Comparison of ENCODE assay signal across 8 cellular contexts in the genomic region with DNA sequence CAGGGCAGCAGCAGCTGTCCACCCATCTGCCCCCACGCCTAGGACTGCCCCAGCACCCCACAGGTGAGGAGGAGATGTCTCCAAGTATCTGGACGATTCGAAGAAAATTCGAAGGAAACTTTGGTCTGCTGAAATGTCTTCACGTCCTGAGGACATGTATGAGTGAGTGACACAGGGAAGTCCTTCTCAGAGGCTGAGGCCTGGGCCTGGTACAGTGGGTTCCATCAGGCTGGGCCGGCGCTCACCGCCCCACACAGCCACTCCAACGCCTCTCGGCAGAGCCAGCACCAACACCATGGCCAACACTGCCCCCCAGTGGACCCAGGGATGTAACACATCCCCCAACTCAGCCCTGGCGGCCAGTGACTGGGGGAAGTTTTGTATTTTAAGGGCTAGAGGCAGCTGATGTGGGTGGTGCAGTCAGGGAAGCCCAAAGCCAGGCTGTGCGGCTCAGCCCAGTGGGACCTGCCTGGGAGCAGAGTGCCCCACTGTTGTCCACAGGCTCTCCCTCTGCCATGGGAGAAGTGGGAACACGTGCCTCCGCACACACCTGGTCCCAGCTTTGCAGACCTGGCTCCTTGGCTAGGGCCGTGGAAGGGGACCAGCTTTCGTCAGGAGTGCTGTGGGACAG. TPM values are rescaled to one million over a fixed set of nuclear protein-coding genes. Genes with fewer than 3 reads are reported as not detected.
DNase-seq lines count a peak whose midpoint lies in the region; ATAC-seq, FAIRE-seq and TF ChIP-seq lines count a peak whose summit lies in the region.

No MANE protein-coding gene starts in this region.

- peak; percentile 24 for TF ChIP-seq POLR2A in ovary (IDR thresholded peaks at IDR 0.05)

- WGBS in ovary, 3 donors, result 45 to 49% (median 47%) methylated on average over 16 of the region's 16 CpGs

- H3K27me3 ChIP-seq in ovary (no peaks in the 10 kb centered on the region), tibial artery (no peaks in the 10 kb centered on the region)

- FAIRE-seq in frontal cortex (lab: Jason Lieb, UNC), result no peak

- H3K27ac ChIP-seq in RWPE1 (peak overlapping the region; percentile 49), ovary (no peak overlapping the region), tibial artery (no peak overlapping the region)

- H3K36me3 ChIP-seq in ovary (no peaks in the 10 kb centered on the region), tibial artery (peaks cover 5 to 38% (median 23%) of the 10 kb centered on the region in 3 donors)

- TF ChIP-seq RAD21 in Ishikawa (IDR thresholded peaks at IDR 0.05; ENCODE audit: low read depth), result peak; percentile 89

- H3K27me3 Mint-ChIP-seq in activated T-helper 2 cell treated with anti-CD3 and anti-CD28 coated beads, Interferon-gamma antibody, Interleukin-2, Interleukin-4, amounts not matched to agents 10 μg/mL and 5 μg/mL and 100 μg/mL, durations not matched to agents 14 hours and 24 hours and 36 hours (ENCODE audit: low read depth), result no peaks in the 10 kb centered on the region

- TF ChIP-seq EP300 in Ishikawa (IDR thresholded peaks at IDR 0.05; ENCODE audit: borderline replicate concordance) (no peak), ovary (IDR thresholded peaks at IDR 0.05) (no peak)

- no peak overlapping the region for H3K4me3 ChIP-seq in ovary
- no peak overlapping the region for H3K4me3 ChIP-seq in tibial artery

- intact Hi-C loops in activated T-helper 2 cell treated with anti-CD3 and anti-CD28 coated beads, Interferon-gamma antibody, Interleukin-2, Interleukin-4, amounts not matched to agents 10 μg/mL and 5 μg/mL and 100 μg/mL, durations not matched to agents 14 hours and 24 hours and 36 hours (cut with micrococcal nuclease), result loop anchor here (1.0 to 5.0 kb wide), 2 partner anchors 52 to 124 kb away; no protein-coding TSS in a partner anchor
- intact Hi-C loops in ovary (cut with DNase I), result loop anchor here (2.0 to 10.0 kb wide), 4 partner anchors 122 to 199 kb away; partner anchors contain the start of genes RAC3 (in 3 of the 4) and NOTUM (in 2 of the 4)
- intact Hi-C loops in tibial artery (cut with DNase I; ENCODE audit: low total_unique reads), result loop anchor here (2.0 to 10.0 kb wide), 2 partner anchors 123 to 189 kb away; partner anchors contain the start of genes NOTUM and RAC3

- ATAC-seq in HG02610 (IDR thresholded peaks at IDR 0.05; ENCODE audit: unreplicated experiment), result no peak

- H3K9me3 ChIP-seq in ovary, result no peaks in the 10 kb centered on the region
- no peaks in the 10 kb centered on the region for H3K9me3 ChIP-seq in tibial artery

- H3K4me1 Mint-ChIP-seq in activated T-helper 2 cell treated with anti-CD3 and anti-CD28 coated beads, Interferon-gamma antibody, Interleukin-2, Interleukin-4, amounts not matched to agents 10 μg/mL and 5 μg/mL and 100 μg/mL, durations not matched to agents 14 hours and 24 hours and 36 hours (ENCODE audit: low read depth), result peaks cover 5% of the 10 kb centered on the region

- H3K9me3 Mint-ChIP-seq in activated T-helper 2 cell treated with anti-CD3 and anti-CD28 coated beads, Interferon-gamma antibody, Interleukin-2, Interleukin-4, amounts not matched to agents 10 μg/mL and 5 μg/mL and 100 μg/mL, durations not matched to agents 14 hours and 24 hours and 36 hours, result no peaks in the 10 kb centered on the region

- no peak overlapping the region for H3K27ac Mint-ChIP-seq in activated T-helper 2 cell treated with anti-CD3 and anti-CD28 coated beads, Interferon-gamma antibody, Interleukin-2, Interleukin-4, amounts not matched to agents 10 μg/mL and 5 μg/mL and 100 μg/mL, durations not matched to agents 14 hours and 24 hours and 36 hours

- POLR2A ChIA-PET in RWPE1 (lab: Yijun Ruan, JAX; ENCODE audit: low non-redundant PET), result no interaction called here

- DNase-seq in GDM1 (lab: John Stamatoyannopoulos, UW), result peak; percentile 70
- peak; percentile 83 for DNase-seq in RWPE1 (ENCODE audit: low spot score)
- DNase-seq in activated T-helper 2 cell treated with anti-CD3 and anti-CD28 coated beads, Interferon-gamma antibody, Interleukin-2, Interleukin-4, amounts not matched to agents 10 μg/mL and 5 μg/mL and 100 μg/mL, durations not matched to agents 14 hours and 24 hours and 36 hours (ENCODE audit: low spot score), result peak; percentile 76
- DNase-seq in frontal cortex (ENCODE audit: low spot score in 2 of 2), result peak; percentile 82 to 87
- DNase-seq in ovary, result peak; percentile 70 to 87 (median 81)
- peak; percentile 70 to 78 for DNase-seq in tibial artery

- CTCF ChIA-PET in RWPE1 (lab: Yijun Ruan, JAX), result interaction anchor here (0.5 to 2.2 kb wide), 10 partner anchors 33 to 486 kb away, joined by 3 to 16 read pairs (median 4); no protein-coding TSS in a partner anchor

- TF ChIP-seq CTCF in RWPE1 (conservative IDR thresholded peaks at IDR 0.05; ENCODE audit: low read depth) (peak; percentile 91), ovary (IDR thresholded peaks at IDR 0.05) (peak; percentile 76 to 92 (median 91)), tibial artery (IDR thresholded peaks at IDR 0.05) (peak; percentile 84 to 88)

- H3K36me3 Mint-ChIP-seq in activated T-helper 2 cell treated with anti-CD3 and anti-CD28 coated beads, Interferon-gamma antibody, Interleukin-2, Interleukin-4, amounts not matched to agents 10 μg/mL and 5 μg/mL and 100 μg/mL, durations not matched to agents 14 hours and 24 hours and 36 hours (ENCODE audit: low read depth), result peaks cover 8% of the 10 kb centered on the region

- H3K4me1 ChIP-seq in ovary (ENCODE audit: insufficient read depth), result no peaks in the 10 kb centered on the region
- H3K4me1 ChIP-seq in tibial artery, result peaks cover 0 to 12% (median 0%) of the 10 kb centered on the region in 4 donors

- no peak overlapping the region for H3K4me3 Mint-ChIP-seq in activated T-helper 2 cell treated with anti-CD3 and anti-CD28 coated beads, Interferon-gamma antibody, Interleukin-2, Interleukin-4, amounts not matched to agents 10 μg/mL and 5 μg/mL and 100 μg/mL, durations not matched to agents 14 hours and 24 hours and 36 hours (ENCODE audit: low read depth)

TF ChIP-seq in Ishikawa, 13 proteins besides CTCF, POLR2A, EP300 and RAD21:
- TF ChIP-seq EGR1 (IDR thresholded peaks at IDR 0.05) (no peak), MAX (IDR thresholded peaks at IDR 0.05) (no peak), TAF1 (IDR thresholded peaks at IDR 0.05; ENCODE audit: low read depth) (no peak), CEBPB (IDR thresholded peaks at IDR 0.05) (no peak), TCF12 (IDR thresholded peaks at IDR 0.05; ENCODE audit: low read depth) (no peak)
TF ChIP-seq in Ishikawa: peak in this region for 0.

RNA-seq across cellular contexts. Expression of gene FASN, which starts 55.8 kb away (rescaled TPM):
- total RNA-seq in activated T-helper 2 cell treated with anti-CD3 and anti-CD28 coated beads, Interferon-gamma antibody, Interleukin-2, Interleukin-4, amounts not matched to agents 10 μg/mL and 5 μg/mL and 100 μg/mL, durations not matched to agents 14 hours and 24 hours and 36 hours, result 387 and 409 TPM in 2 replicates
- total RNA-seq in frontal cortex (92.1 TPM), ovary (100 to 1,000 TPM in 1 of 7 donors, 10 to 100 TPM in 5, 1 to 10 TPM in 1; 9.8 to 168 (median 53.8) TPM)
- 10 to 100 TPM in 1 of 2 donors, 1 to 10 TPM in 1; 1.3 to 16.0 TPM for polyA plus RNA-seq in ovary

RNA-seq across cellular contexts. Expression of gene CCDC57, which starts 58.8 kb away (rescaled TPM):
- total RNA-seq in activated T-helper 2 cell treated with anti-CD3 and anti-CD28 coated beads, Interferon-gamma antibody, Interleukin-2, Interleukin-4, amounts not matched to agents 10 μg/mL and 5 μg/mL and 100 μg/mL, durations not matched to agents 14 hours and 24 hours and 36 hours, result 51.7 and 53.1 TPM in 2 replicates
- total RNA-seq in frontal cortex (17.1 TPM), ovary (10 to 100 TPM; 22.9 to 65.0 (median 41.9) TPM)
- polyA plus RNA-seq in ovary, result 10 to 100 TPM in 1 of 2 donors, 1 to 10 TPM in 1; 7.7 to 22.2 TPM
